18 cellular contexts compared by ENCODE assay signal in genomic region chr6:166678426-166678825, GRCh38. TPM values are rescaled to one million over a fixed set of nuclear protein-coding genes. Genes with fewer than 3 reads are reported as not detected.
DNase-seq lines count a peak whose midpoint lies in the region; TF ChIP-seq lines count a peak whose summit lies in the region.
"Had no signal": no experiment of that assay in that cellular context is flagged by ENCODE, and none has a peak within 500 bp of the region (broad histone marks: within the 10 kb centered on the region; RNA-seq: fewer than 3 reads in every experiment).

No MANE protein-coding gene starts in this region.

- H3K9me3 Mint-ChIP-seq in type B pancreatic cell: peaks cover 6% of the 10 kb centered on the region

- H3K36me3 Mint-ChIP-seq in type B pancreatic cell: peaks cover 6% of the 10 kb centered on the region
- H3K36me3 Mint-ChIP-seq: brain had no signal

- no peak overlapping the region for H3K4me3 Mint-ChIP-seq in type B pancreatic cell
- H3K4me3 Mint-ChIP-seq: activated B cell treated with CpG ODN at 0.5 μM for 24 hours; activated naive CD8-positive, alpha-beta T cell; brain; GM23338 had no signal

- intact Hi-C loops in head of caudate nucleus (cut with DNase I): no loop called here

- peak overlapping the region; percentile 42 for H3K27ac Mint-ChIP-seq in type B pancreatic cell
- H3K27ac Mint-ChIP-seq: activated B cell treated with CpG ODN at 0.5 μM for 24 hours; activated naive CD8-positive, alpha-beta T cell; GM23338 had no signal

- H3K27me3 Mint-ChIP-seq in type B pancreatic cell: no peaks in the 10 kb centered on the region

- in situ Hi-C loops in T47D (cut with HindIII; ENCODE audit: low pct_unique_long_range_greater_than_20kb, low sequenced_read_pairs): no loop called here

- no peak for TF ChIP-seq CTCF in type B pancreatic cell (conservative IDR thresholded peaks at IDR 0.05)

- H3K4me1 Mint-ChIP-seq in type B pancreatic cell (ENCODE audit: unreplicated experiment): peaks cover 13% of the 10 kb centered on the region

- DNase-seq in HT-29 (ENCODE audit: low spot score) (peak; percentile 86), T47D (ENCODE audit: low read depth in 1 of 2, low spot score in 1 of 2) (peak; percentile 11 to 72), islet precursor cell (peak; percentile 80), type B pancreatic cell (ENCODE audit: extremely low spot score, unreplicated experiment) (no peak), NCI-H1105 treated with DMSO at 0.1 percent for 48 hours (lab: John Stamatoyannopoulos, UW) (no peak), T-helper 9 cell (no peak), head of caudate nucleus (no peak)
- DNase-seq: activated B cell treated with CpG ODN at 0.5 μM for 24 hours; activated CD8-positive, alpha-beta memory T cell treated with anti-CD3 and anti-CD28 coated beads for 24 hours; AML-193; left ventricle myocardium inferior; NCI-H1436; NCI-H2171; NCI-H69; SHP77 had no signal

RNA-seq across cellular contexts. Expression of gene RPS6KA2, which starts 51.4 kb away (rescaled TPM):
- 1.1 and 3.4 TPM in 2 replicates for total RNA-seq in HT-29 (2014; rRNA removed; shearing (Covaris generic))
- 23.8 and 39.1 TPM in 2 replicates for total RNA-seq in type B pancreatic cell (ENCODE audit: low replicate concordance)

Comparison
In these comparisons a context has a peak if more than half of its experiments do, and no peak if none do; other contexts are left out.
1. DNase-seq: peak in HT-29 (single experiment), T47D (2 of 2) and islet precursor cell (single experiment); none in type B pancreatic cell (single experiment), NCI-H1105 treated with DMSO at 0.1 percent for 48 hours (single experiment), T-helper 9 cell (single experiment) and head of caudate nucleus (0 of 42).